Comparison of ENCODE assay signal across 1 cellular context in genomic region chr5:132257131-132258101, GRCh38.
A peak's percentile ranks its signal among the peaks of the same experiment; 100 is the strongest.
TF ChIP-seq lines count a peak whose summit lies in the region.

TSS of gene PDLIM4 (plus strand) at chr5:132257696. CDS start at chr5:132257735, 39 bp downstream.

TF ChIP-seq in WTC11, 78 proteins besides CTCF, POLR2A, EP300 and RAD21 (continued from another document):
- TF ChIP-seq PREB (CRISPR knock-in tag; IDR thresholded peaks at IDR 0.05; ENCODE audit: borderline replicate concordance) (no peak), MYBL2 (CRISPR knock-in tag; IDR thresholded peaks at IDR 0.05) (0 out of 2 replicates have a peak, but pooled peaks have one; percentile 34), NFATC4 (CRISPR knock-in tag; IDR thresholded peaks at IDR 0.05) (no peak), ARID4B (CRISPR knock-in tag; IDR thresholded peaks at IDR 0.05; ENCODE audit: borderline replicate concordance) (0 out of 2 replicates have a peak, but pooled peaks have one; percentile 7), FOXJ3 (CRISPR knock-in tag; IDR thresholded peaks at IDR 0.05; ENCODE audit: borderline replicate concordance) (no peak), ZNF317 (CRISPR knock-in tag; IDR thresholded peaks at IDR 0.05; ENCODE audit: borderline replicate concordance, low read depth) (no peak), FOXP1 (CRISPR knock-in tag; IDR thresholded peaks at IDR 0.05; ENCODE audit: borderline replicate concordance) (0 out of 2 replicates have a peak, but pooled peaks have one; percentile 46), ZBTB21 (CRISPR knock-in tag; IDR thresholded peaks at IDR 0.05; ENCODE audit: borderline replicate concordance) (no peak), ZNF423 (CRISPR knock-in tag; IDR thresholded peaks at IDR 0.05) (no peak), E2F1 (CRISPR knock-in tag; IDR thresholded peaks at IDR 0.05) (no peak), E2F4 (CRISPR knock-in tag; IDR thresholded peaks at IDR 0.05; ENCODE audit: borderline replicate concordance, low read depth) (no peak), ZNF425 (CRISPR knock-in tag; conservative IDR thresholded peaks at IDR 0.05) (no peak), USF1 (CRISPR knock-in tag; IDR thresholded peaks at IDR 0.05) (no peak), SOX15 (CRISPR knock-in tag; IDR thresholded peaks at IDR 0.05) (no peak), SP1 (CRISPR knock-in tag; conservative IDR thresholded peaks at IDR 0.05) (peak; percentile 66; the same call in 1 of the 2 replicates), MAX (CRISPR knock-in tag; IDR thresholded peaks at IDR 0.05) (0 out of 2 replicates have a peak, but pooled peaks have one; percentile 32), ATF6 (CRISPR knock-in tag; IDR thresholded peaks at IDR 0.05) (no peak), ELF4 (CRISPR knock-in tag; IDR thresholded peaks at IDR 0.05; ENCODE audit: low read depth) (no peak), USF2 (CRISPR knock-in tag; IDR thresholded peaks at IDR 0.05) (no peak), EMX1 (CRISPR knock-in tag; IDR thresholded peaks at IDR 0.05) (no peak), HMGXB4 (CRISPR knock-in tag; IDR thresholded peaks at IDR 0.05) (0 out of 2 replicates have a peak, but pooled peaks have one; percentile 37), ZNF671 (CRISPR knock-in tag; IDR thresholded peaks at IDR 0.05) (no peak)
